ENCODE assay signal across 25 cellular contexts in genomic region chr1:8687539-8687938, GRCh38.
DNase-seq lines count a peak whose midpoint lies in the region; ATAC-seq, FAIRE-seq and TF ChIP-seq lines count a peak whose summit lies in the region.
"Had no signal": no experiment of that assay in that cellular context is flagged by ENCODE, and none has a peak within 500 bp of the region (broad histone marks: within the 10 kb centered on the region; RNA-seq: fewer than 3 reads in every experiment).

No MANE protein-coding gene starts in this region.

- H3K27ac ChIP-seq in GM12878 (ENCODE audit: control insufficient read depth, insufficient read depth) (peak overlapping the region; percentile 5; the same call in 1 of the 2 replicates), mesenchymal stem cell (ENCODE audit: low read length, poor library complexity, severe bottlenecking) (no peak overlapping the region), stomach smooth muscle (ENCODE audit: low read length) (peak overlapping the region; percentile 53)
- H3K27ac ChIP-seq: psoas muscle, suprapubic skin had no signal

- H3K14ac ChIP-seq in mesenchymal stem cell (ENCODE audit: low read length in 2 of 2), result no peak overlapping the region

- no peaks in the 10 kb centered on the region for H3K27me3 ChIP-seq in GM12878 (replicated peaks in 1 of 2; ENCODE audit: control insufficient read depth in 2 of 2, insufficient read depth in 2 of 2, low read length in 1 of 2)
- H3K27me3 ChIP-seq in mesenchymal stem cell (ENCODE audit: control insufficient read depth in 1 of 2, insufficient read depth in 1 of 2, low read length in 2 of 2), result no peaks in the 10 kb centered on the region
- no peaks in the 10 kb centered on the region for H3K27me3 ChIP-seq in stomach smooth muscle (ENCODE audit: control insufficient read depth in 1 of 2, insufficient read depth in 2 of 2, low read length in 2 of 2)
- H3K27me3 ChIP-seq: adrenal gland, suprapubic skin had no signal

- no peak for TF ChIP-seq POLR2A in GM12878 (IDR thresholded peaks at IDR 0.05; ENCODE audit: low read depth, low read length)

- peaks cover 2% of the 10 kb centered on the region; the same call in 1 of the 3 replicates for H3K9me3 ChIP-seq in GM12878 (replicated peaks; ENCODE audit: control insufficient read depth, insufficient read depth, low read length)
- no peaks in the 10 kb centered on the region for H3K9me3 ChIP-seq in mesenchymal stem cell (ENCODE audit: control insufficient read depth, low read length)
- no peaks in the 10 kb centered on the region for H3K9me3 ChIP-seq in stomach smooth muscle (ENCODE audit: control insufficient read depth in 2 of 2, low read length in 2 of 2)
- H3K9me3 ChIP-seq: adrenal gland, psoas muscle, suprapubic skin had no signal

- H3K9ac ChIP-seq in GM12878 (ENCODE audit: control insufficient read depth, insufficient read depth, low read length), result no peak overlapping the region
- peak overlapping the region; percentile 21 for H3K9ac ChIP-seq in mesenchymal stem cell (ENCODE audit: low read length)
- no peak overlapping the region for H3K9ac ChIP-seq in stomach smooth muscle (ENCODE audit: low read length in 2 of 2)

- RAD21 ChIA-PET in GM12878 (lab: Charles Lee; ENCODE audit: unreplicated experiment), result interaction anchor here (1.1 to 2.4 kb wide), 5 partner anchors 11 to 161 kb away, joined by 3 to 10 read pairs (median 6); no protein-coding TSS in a partner anchor

- peaks cover 67% of the 10 kb centered on the region for H3K79me2 ChIP-seq in GM12878 (ENCODE audit: control insufficient read depth, insufficient read depth, low read length)

- H3K18ac ChIP-seq in mesenchymal stem cell (ENCODE audit: low read depth in 1 of 2, low read length in 2 of 2), result no peak overlapping the region

- H3K23ac ChIP-seq in mesenchymal stem cell (ENCODE audit: low read length in 2 of 2), result no peak overlapping the region

- TF ChIP-seq EP300 in GM12878 (IDR thresholded peaks at IDR 0.05; ENCODE audit: borderline replicate concordance in 1 of 2, control insufficient read depth in 1 of 2, low read depth in 2 of 2, low read length in 2 of 2), result no peak

- in situ Hi-C loops in GM12878 (cut with MboI), result no loop called here

- intact Hi-C loops in GM12878 (cut with micrococcal nuclease; ENCODE audit: unreplicated experiment), result no loop called here

- SMC1A ChIA-PET in GM12878 (lab: Charles Lee; ENCODE audit: uncharacterized antibody, unreplicated experiment), result interaction anchor here (1.0 to 12.1 kb wide), 7 partner anchors 14 to 126 kb away, joined by 3 to 154 read pairs (median 7); no protein-coding TSS in a partner anchor

- H3K4me1 ChIP-seq in GM12878 (ENCODE audit: control insufficient read depth, insufficient read depth, low read length) (peaks cover 23% of the 10 kb centered on the region), mesenchymal stem cell (ENCODE audit: control insufficient read depth, insufficient read depth, low read depth, low read length) (peaks cover 2% of the 10 kb centered on the region), stomach smooth muscle (ENCODE audit: control insufficient read depth, insufficient read depth, low read length) (peaks cover 7% of the 10 kb centered on the region)

- no peak overlapping the region for H2BK15ac ChIP-seq in mesenchymal stem cell (ENCODE audit: low read depth, poor library complexity, severe bottlenecking)

- H3K4me2 ChIP-seq in GM12878 (ENCODE audit: control insufficient read depth, insufficient read depth) (peak overlapping the region; percentile 35; the same call in 1 of the 2 replicates), mesenchymal stem cell (ENCODE audit: low read length, poor library complexity, severe bottlenecking) (no peak overlapping the region)

- DNase-seq in HT-29 (ENCODE audit: low spot score) (peak; percentile 19), GM12878 (ENCODE audit: low read depth, low spot score) (no peak), mesenchymal stem cell (no peak), SW480 (ENCODE audit: low spot score) (no peak)
- DNase-seq: activated CD4-positive, alpha-beta T cell treated with anti-CD3 and anti-CD28 coated beads for 4 hours; activated naive CD4-positive, alpha-beta T cell treated with Interleukin-2 at 50 U/mL for 16 hours; activated T-cell treated with anti-CD3 and anti-CD28 coated beads, Interleukin-2, amount 50 U/mL, for 24 hours; CD4-positive, alpha-beta T cell; endodermal cell; KG1; kidney; NCI-H146; psoas muscle; stimulated activated CD4-positive, alpha-beta T cell treated with anti-CD3 and anti-CD28 coated beads, Interleukin-2, amount 100 ng/mL, for 48 hours; T-helper 17 cell had no signal

- H3K4me3 ChIP-seq in GM12878 (no peak overlapping the region), mesenchymal stem cell (ENCODE audit: insufficient read depth in 1 of 2, low read depth in 1 of 2, low read length in 2 of 2) (no peak overlapping the region), stomach smooth muscle (ENCODE audit: low read length in 2 of 2) (no peak overlapping the region)
- H3K4me3 ChIP-seq: adrenal gland, psoas muscle, suprapubic skin had no signal

- CTCF ChIA-PET in GM12878 (lab: Yijun Ruan, JAX), result interaction anchor here (1.1 to 9.0 kb wide), 5 partner anchors 11 to 161 kb away, joined by 4 to 89 read pairs (median 9); no protein-coding TSS in a partner anchor

- H2BK12ac ChIP-seq in mesenchymal stem cell (ENCODE audit: low read length in 2 of 2), result no peak overlapping the region

- 96% methylated on average over 2 of the region's 2 CpGs for WGBS in GM12878 (ENCODE audit: insufficient coverage, insufficient replicate concordance, low lambda C conversion rate, missing lambda C conversion rate)
- whole genome bisulfite sequencing in mesenchymal stem cell, result 100% methylated on average over 1 of the region's 2 CpGs

- ATAC-seq in GM12878 (no peak), HG02798 (IDR thresholded peaks at IDR 0.05; ENCODE audit: poor library complexity, unreplicated experiment) (no peak), GM18520 (IDR thresholded peaks at IDR 0.05; ENCODE audit: unreplicated experiment) (no peak), GM18861 (IDR thresholded peaks at IDR 0.05; ENCODE audit: unreplicated experiment) (no peak)
- ATAC-seq: psoas muscle; stimulated activated effector memory CD8-positive, alpha-beta T cell treated with anti-CD3 and anti-CD28 coated beads, Interleukin-12 subunit alpha, Interleukin-12 subunit beta, amount 100 ng/mL, for 72 hours; T-helper 17 cell had no signal

- no peak overlapping the region for H3K4ac ChIP-seq in mesenchymal stem cell (ENCODE audit: low read depth in 1 of 2, low read length in 2 of 2)

- no peak for FAIRE-seq in GM12878 (lab: Jason Lieb, UNC)
- FAIRE-seq: colon, kidney, small intestine, urothelium cell line had no signal

- H4K8ac ChIP-seq in mesenchymal stem cell (ENCODE audit: low read length), result no peak overlapping the region

- H2AFZ ChIP-seq in GM12878 (ENCODE audit: control insufficient read depth, low read depth, low read length) (no peak overlapping the region), mesenchymal stem cell (ENCODE audit: low read depth, low read length) (no peak overlapping the region)

- no peak for TF ChIP-seq RAD21 in GM12878 (IDR thresholded peaks at IDR 0.05; ENCODE audit: insufficient read depth, low read depth, low read length)

- no peak for TF ChIP-seq CTCF in GM12878 (IDR thresholded peaks at IDR 0.05 in 2 of 3, conservative IDR thresholded peaks at IDR 0.05 in 1 of 3; ENCODE audit: control insufficient read depth in 2 of 3, extremely low read depth in 1 of 3, insufficient read depth in 1 of 3, low read depth in 3 of 3, low read length in 3 of 3)

- H2BK120ac ChIP-seq in mesenchymal stem cell (ENCODE audit: low read depth, low read length), result no peak overlapping the region

- no peak overlapping the region for H4K91ac ChIP-seq in mesenchymal stem cell (ENCODE audit: low read length)

- no peak overlapping the region for H2BK5ac ChIP-seq in mesenchymal stem cell (ENCODE audit: low read depth, low read length, poor library complexity, severe bottlenecking)

- POLR2A ChIA-PET in GM12878 (lab: Charles Lee), result interaction anchor here (0.6 to 1.4 kb wide), 5 partner anchors 8 to 118 kb away, joined by 4 to 6 read pairs (median 4); no protein-coding TSS in a partner anchor

- no peak overlapping the region for H2AK5ac ChIP-seq in mesenchymal stem cell (ENCODE audit: low read length, severe bottlenecking)

- H3K79me1 ChIP-seq in mesenchymal stem cell (replicated peaks; ENCODE audit: low read length, poor library complexity, severe bottlenecking), result peaks cover 13% of the 10 kb centered on the region

- no peaks in the 10 kb centered on the region for H3K36me3 ChIP-seq in GM12878 (ENCODE audit: control insufficient read depth in 2 of 2, insufficient read depth in 2 of 2, low read length in 1 of 2)
- H3K36me3 ChIP-seq in mesenchymal stem cell (ENCODE audit: control insufficient read depth in 1 of 2, insufficient read depth in 2 of 2, low read depth in 1 of 2, low read length in 2 of 2), result no peaks in the 10 kb centered on the region
- no peaks in the 10 kb centered on the region for H3K36me3 ChIP-seq in stomach smooth muscle (ENCODE audit: control insufficient read depth in 2 of 2, insufficient read depth in 2 of 2, low read length in 2 of 2)
- H3K36me3 ChIP-seq: adrenal gland, suprapubic skin had no signal

- no peaks in the 10 kb centered on the region for H4K20me1 ChIP-seq in GM12878 (ENCODE audit: control insufficient read depth, insufficient read depth)

- no TSS peak for BruUV-seq in GM12878 (replicated peaks; lab: Mats Ljungman, UMichigan)

TF ChIP-seq in GM12878, 131 proteins besides CTCF, POLR2A, EP300 and RAD21 (continues in another document):
- TF ChIP-seq MYB (IDR thresholded peaks at IDR 0.05; ENCODE audit: borderline replicate concordance, low read depth, low read length) (no peak), NKRF (conservative IDR thresholded peaks at IDR 0.05) (no peak), POU2F2 (IDR thresholded peaks at IDR 0.05; ENCODE audit: borderline replicate concordance, low read depth, low read length) (no peak)
